ENCODE assay signal across 12 cellular contexts in the genomic region with DNA sequence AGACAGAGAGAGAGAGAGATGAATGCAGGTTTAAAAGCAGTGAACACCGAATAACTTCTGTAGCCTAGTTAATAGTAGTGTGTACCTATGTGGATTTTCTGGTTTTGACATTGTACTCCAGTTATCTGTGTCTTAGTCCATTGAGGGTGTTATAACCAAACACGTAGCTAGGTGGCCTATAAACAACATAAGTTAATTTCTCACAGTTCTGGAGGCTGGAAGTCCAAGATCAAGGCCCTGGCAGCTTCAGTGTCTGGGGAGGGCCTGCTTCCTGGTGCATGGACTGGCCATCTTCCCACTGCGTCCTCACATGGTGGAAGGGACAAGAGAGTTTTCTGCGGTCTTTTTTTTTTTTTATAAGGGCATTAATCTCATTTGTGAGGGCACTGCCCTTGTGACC. TPM values are rescaled to one million over a fixed set of nuclear protein-coding genes. Genes with fewer than 3 reads are reported as not detected.
DNase-seq lines count a peak whose midpoint lies in the region; ATAC-seq and TF ChIP-seq lines count a peak whose summit lies in the region.
"Had no signal": no experiment of that assay in that cellular context is flagged by ENCODE, and none has a peak within 500 bp of the region (broad histone marks: within the 10 kb centered on the region; RNA-seq: fewer than 3 reads in every experiment).

No MANE protein-coding gene starts in this region.

- DNase-seq in BE2C (no peak), GM12864 (ENCODE audit: low read depth) (no peak), NCI-H69 (lab: John Stamatoyannopoulos, UW) (peak; percentile 53), epithelial cell of proximal tubule (ENCODE audit: low read depth) (no peak), activated gamma-delta T cell treated with Interleukin-2 at 50 U/mL for 16 hours (no peak), midbrain (lab: John Stamatoyannopoulos, UW) (no peak)
- DNase-seq in activated naive CD4-positive, alpha-beta T cell treated with anti-CD3 and anti-CD28 coated beads for 36 hours: no peak
- DNase-seq: activated CD8-positive, alpha-beta memory T cell treated with anti-CD3 and anti-CD28 coated beads, Interleukin-2, amount 10 ng/mL, durations not matched to agents 7 days and 5 days; DMS79; NCI-H446 had no signal

- peaks cover 18% of the 10 kb centered on the region for H3K9me3 Mint-ChIP-seq in activated naive CD4-positive, alpha-beta T cell treated with anti-CD3 and anti-CD28 coated beads for 36 hours

- intact Hi-C loops in activated naive CD4-positive, alpha-beta T cell treated with anti-CD3 and anti-CD28 coated beads for 36 hours (cut with micrococcal nuclease): loop anchor here (2.0 kb wide), 1 partner anchor 113 kb away; no protein-coding TSS in a partner anchor

- H3K4me3 Mint-ChIP-seq in activated naive CD4-positive, alpha-beta T cell treated with anti-CD3 and anti-CD28 coated beads for 36 hours: no peak overlapping the region
- H3K4me3 Mint-ChIP-seq: activated CD8-positive, alpha-beta memory T cell treated with anti-CD3 and anti-CD28 coated beads, Interleukin-2, amount 10 ng/mL, durations not matched to agents 7 days and 5 days; T-helper 1 cell treated with Interleukin-12 subunit alpha and Interleukin-12 subunit beta and Interleukin-4 antibody, amounts not matched to agents 30 μg/mL and 1 μg/mL, for 36 hours had no signal

- no peak for ATAC-seq in GM18909 (IDR thresholded peaks at IDR 0.05; ENCODE audit: poor library complexity, unreplicated experiment)
- ATAC-seq: activated CD8-positive, alpha-beta memory T cell treated with anti-CD3 and anti-CD28 coated beads, Interleukin-2, amount 10 ng/mL, durations not matched to agents 7 days and 5 days had no signal

- no peaks in the 10 kb centered on the region for H3K27me3 Mint-ChIP-seq in activated naive CD4-positive, alpha-beta T cell treated with anti-CD3 and anti-CD28 coated beads for 36 hours (ENCODE audit: low read depth)

- TF ChIP-seq CTCF in BE2C (IDR thresholded peaks at IDR 0.05; ENCODE audit: low read depth, low read length) (peak; percentile 37), GM12864 (IDR thresholded peaks at IDR 0.05; ENCODE audit: low read depth, low read length, missing control alignments) (peak; percentile 37), epithelial cell of proximal tubule (conservative IDR thresholded peaks at IDR 0.05; ENCODE audit: low read depth, low read length) (peak; percentile 36)

- H3K27ac Mint-ChIP-seq in activated naive CD4-positive, alpha-beta T cell treated with anti-CD3 and anti-CD28 coated beads for 36 hours: no peak overlapping the region
- H3K27ac Mint-ChIP-seq: activated CD8-positive, alpha-beta memory T cell treated with anti-CD3 and anti-CD28 coated beads, Interleukin-2, amount 10 ng/mL, durations not matched to agents 7 days and 5 days; T-helper 1 cell treated with Interleukin-12 subunit alpha and Interleukin-12 subunit beta and Interleukin-4 antibody, amounts not matched to agents 30 μg/mL and 1 μg/mL, for 36 hours had no signal

- CTCF ChIA-PET in activated naive CD4-positive, alpha-beta T cell treated with anti-CD3 and anti-CD28 coated beads for 36 hours (lab: Charles Lee): interaction anchor here (0.6 to 2.7 kb wide), 13 partner anchors 10 to 218 kb away, joined by 3 to 12 read pairs (median 4); a partner anchor contains a TSS

- H3K9me3 ChIP-seq in BE2C: no peaks in the 10 kb centered on the region

- H3K36me3 ChIP-seq in BE2C: no peaks in the 10 kb centered on the region

- H3K36me3 Mint-ChIP-seq in activated naive CD4-positive, alpha-beta T cell treated with anti-CD3 and anti-CD28 coated beads for 36 hours (ENCODE audit: low read depth): peaks cover under 1% of the 10 kb centered on the region

- no peaks in the 10 kb centered on the region; the same call in 1 of the 2 replicates for H3K4me1 ChIP-seq in BE2C

- H3K4me3 ChIP-seq in BE2C (ENCODE audit: low read depth, low read length): no peak overlapping the region
- no peak overlapping the region for H3K4me3 ChIP-seq in GM12864 (ENCODE audit: low read depth, low read length)
- H3K4me3 ChIP-seq in epithelial cell of proximal tubule (ENCODE audit: low read depth, low read length): no peak overlapping the region

- H3K4me1 Mint-ChIP-seq in activated naive CD4-positive, alpha-beta T cell treated with anti-CD3 and anti-CD28 coated beads for 36 hours (ENCODE audit: low read depth): peaks cover 9% of the 10 kb centered on the region

- no peaks in the 10 kb centered on the region for H3K27me3 ChIP-seq in BE2C

RNA-seq across cellular contexts. Expression of a gene that starts 23.5 kb away (rescaled TPM):
- polyA plus RNA-seq in BE2C (2012; ENCODE audit: insufficient read depth, insufficient read length, low read depth): 1.4 TPM
- 2.8 TPM in 1 of 2 replicates, not detected in the other for total RNA-seq in epithelial cell of proximal tubule
- total RNA-seq in activated naive CD4-positive, alpha-beta T cell treated with anti-CD3 and anti-CD28 coated beads for 36 hours: not detected
- total RNA-seq: activated CD8-positive, alpha-beta memory T cell treated with anti-CD3 and anti-CD28 coated beads, Interleukin-2, amount 10 ng/mL, durations not matched to agents 7 days and 5 days had no signal
